Comparison of ENCODE assay signal across 6 cellular contexts in the genomic region with DNA sequence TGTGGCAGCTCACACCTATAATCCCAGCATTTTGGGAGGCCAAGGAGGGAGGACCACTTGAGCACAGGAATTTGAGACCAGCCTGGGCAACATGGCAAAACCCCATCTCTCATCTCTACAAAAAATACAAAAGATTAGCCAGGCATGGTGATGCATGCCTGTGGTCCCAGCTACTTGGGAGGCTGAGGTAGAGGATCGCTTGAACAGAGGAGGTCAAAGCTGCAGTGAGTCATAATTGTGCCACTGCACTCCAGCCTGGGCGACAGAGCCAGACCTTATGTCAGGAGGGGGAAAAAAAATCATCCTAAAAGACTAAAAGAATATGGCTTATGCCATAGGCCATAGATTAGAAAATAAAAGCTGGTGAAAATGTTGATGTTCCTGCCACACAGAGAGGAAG. TPM values are rescaled to one million over a fixed set of nuclear protein-coding genes. Genes with fewer than 3 reads are reported as not detected.
"Had no signal": no experiment of that assay in that cellular context is flagged by ENCODE, and none has a peak within 500 bp of the region (broad histone marks: within the 10 kb centered on the region; RNA-seq: fewer than 3 reads in every experiment).

No MANE protein-coding gene starts in this region.

RNA-seq across cellular contexts. Expression of a gene that starts 39.6 kb away (rescaled TPM):
- total RNA-seq: MCF 10A, NCI-H460, OCI-LY7, PC-9, Right ventricle myocardium superior, SJSA1 had no signal
